Comparison of ENCODE assay signal across 25 cellular contexts in the genomic region with DNA sequence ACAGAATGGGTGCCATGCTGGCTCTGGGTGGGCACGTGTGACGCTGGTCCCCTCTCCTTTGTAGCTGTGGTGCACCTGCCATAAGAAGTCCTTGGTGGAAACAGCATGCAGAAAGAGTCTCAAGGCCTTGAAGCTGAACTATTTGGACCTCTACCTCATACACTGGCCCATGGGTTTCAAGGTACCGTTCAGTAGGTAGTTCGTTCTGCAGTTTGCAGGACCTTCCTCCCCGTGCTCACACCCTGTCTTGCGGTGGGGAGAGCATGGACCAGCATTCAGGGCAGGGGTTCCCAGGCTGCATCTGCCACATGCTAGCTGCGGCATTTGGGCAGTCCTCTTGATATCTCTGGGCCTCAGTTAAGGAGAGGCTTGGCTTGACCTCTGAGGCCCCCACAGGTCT. TPM values are rescaled to one million over a fixed set of nuclear protein-coding genes. Genes with fewer than 3 reads are reported as not detected.
A peak's percentile ranks its signal among the peaks of the same experiment; 100 is the strongest.
DNase-seq lines count a peak whose midpoint lies in the region; ATAC-seq and TF ChIP-seq lines count a peak whose summit lies in the region.
"Had no signal": no experiment of that assay in that cellular context is flagged by ENCODE, and none has a peak within 500 bp of the region (broad histone marks: within the 10 kb centered on the region; RNA-seq: fewer than 3 reads in every experiment).

No MANE protein-coding gene starts in this region.

- H3K9me3 ChIP-seq in esophagus muscularis mucosa (no peaks in the 10 kb centered on the region), neuronal stem cell (replicated peaks in 1 of 2; ENCODE audit: control insufficient read depth in 2 of 2, insufficient read depth in 1 of 2, low read depth in 1 of 2, low read length in 2 of 2) (no peaks in the 10 kb centered on the region)
- H3K9me3 ChIP-seq: A549; BE2C; BLaER1 treated with 17β-estradiol and CSF1 and Interleukin-3, amounts not matched to agents 10 nM and 100 nM; HAP-1 had no signal

- H3K4me2 ChIP-seq in neuronal stem cell (ENCODE audit: insufficient read depth, low read length, poor library complexity, severe bottlenecking): no peak overlapping the region
- H3K4me2 ChIP-seq: A549; BLaER1 treated with 17β-estradiol and CSF1 and Interleukin-3, amounts not matched to agents 10 nM and 100 nM; GM23338 had no signal

- H3K79me1 ChIP-seq in neuronal stem cell (ENCODE audit: low read depth, low read length): no peaks in the 10 kb centered on the region

- no peak overlapping the region for H3K23ac ChIP-seq in neuronal stem cell (ENCODE audit: low read depth, low read length, poor library complexity)

- peaks cover 25% of the 10 kb centered on the region for H3K4me1 Mint-ChIP-seq in activated CD8-positive, alpha-beta T cell treated with anti-CD3 and anti-CD28 coated beads, Interleukin-2, amount 10 ng/mL, durations not matched to agents 7 days and 5 days (ENCODE audit: low read depth)
- H3K4me1 Mint-ChIP-seq in activated CD8-positive, alpha-beta T cell treated with anti-CD3 and anti-CD28 coated beads for 36 hours (ENCODE audit: low read depth): peaks cover 17% of the 10 kb centered on the region
- H3K4me1 Mint-ChIP-seq in activated T-helper 1 cell treated with anti-CD3 and anti-CD28 coated beads, Interleukin-12 subunit alpha, Interleukin-12 subunit beta, Interleukin-2, Interleukin-4 antibody, amounts not matched to agents 30 ng/mL and 10 ng/mL and 1 ng/mL, durations not matched to agents 14 hours and 24 hours and 36 hours (ENCODE audit: low read depth): peaks cover 45% of the 10 kb centered on the region
- H3K4me1 Mint-ChIP-seq: CD14-positive monocyte, GM23338 had no signal

- no peak for TF ChIP-seq EP300 in esophagus muscularis mucosa (IDR thresholded peaks at IDR 0.05)

- no peak overlapping the region for H2BK15ac ChIP-seq in neuronal stem cell (ENCODE audit: low read length)

- POLR2A ChIA-PET in activated CD8-positive, alpha-beta T cell treated with anti-CD3 and anti-CD28 coated beads, Interleukin-2, amount 10 ng/mL, durations not matched to agents 7 days and 5 days (lab: Charles Lee): no interaction called here
- POLR2A ChIA-PET in activated CD8-positive, alpha-beta T cell treated with anti-CD3 and anti-CD28 coated beads for 36 hours (lab: Charles Lee): interaction anchor here (0.6 kb wide), 1 partner anchor 664 kb away, joined by 3 read pairs; no protein-coding TSS in a partner anchor

- CTCF ChIA-PET in activated CD8-positive, alpha-beta T cell treated with anti-CD3 and anti-CD28 coated beads, Interleukin-2, amount 10 ng/mL, durations not matched to agents 7 days and 5 days (lab: Charles Lee): interaction anchor here (1.0 to 1.1 kb wide), 2 partner anchors 18 to 149 kb away, joined by 3 to 7 read pairs; no protein-coding TSS in a partner anchor
- CTCF ChIA-PET in activated CD8-positive, alpha-beta T cell treated with anti-CD3 and anti-CD28 coated beads for 36 hours (lab: Charles Lee): interaction anchor here (11.1 to 11.2 kb wide), 2 partner anchors 17 to 19 kb away, joined by 74 to 90 read pairs; no protein-coding TSS in a partner anchor

- DNase-seq in activated CD8-positive, alpha-beta T cell treated with anti-CD3 and anti-CD28 coated beads, Interleukin-2, amount 10 ng/mL, durations not matched to agents 7 days and 5 days: peak; percentile 1
- no peak for DNase-seq in activated CD8-positive, alpha-beta T cell treated with anti-CD3 and anti-CD28 coated beads for 36 hours
- DNase-seq in activated T-helper 1 cell treated with anti-CD3 and anti-CD28 coated beads, Interleukin-12 subunit alpha, Interleukin-12 subunit beta, Interleukin-2, Interleukin-4 antibody, amounts not matched to agents 30 ng/mL and 10 ng/mL and 1 ng/mL, durations not matched to agents 14 hours and 24 hours and 36 hours (ENCODE audit: low spot score): no peak
- peak; percentile 72 for DNase-seq in esophagus muscularis mucosa (ENCODE audit: extremely low spot score)
- DNase-seq in neuronal stem cell (ENCODE audit: low spot score): no peak
- DNase-seq in GM13976 (ENCODE audit: low spot score): no peak
- DNase-seq in GM03348 (ENCODE audit: low spot score): no peak
- DNase-seq: 8988T; ACHN; AML-193; BE2C; Calu3; CD4-positive, alpha-beta memory T cell; COR-L47; DMS53; DMS79 treated with DMSO at 0.1 percent for 48 hours; GF-D8; HFFc6 had no signal

- H4K8ac ChIP-seq in neuronal stem cell (ENCODE audit: low read depth, low read length): no peak overlapping the region

- no peaks in the 10 kb centered on the region for H3K4me1 ChIP-seq in esophagus muscularis mucosa
- H3K4me1 ChIP-seq in neuronal stem cell (ENCODE audit: control insufficient read depth in 2 of 2, insufficient read depth in 1 of 2, low read depth in 1 of 2, low read length in 2 of 2): peaks cover 0 to 2% of the 10 kb centered on the region in 2 donors
- H3K4me1 ChIP-seq: BE2C; BLaER1 treated with 17β-estradiol and CSF1 and Interleukin-3, amounts not matched to agents 10 nM and 100 nM; HAP-1 had no signal

- H3K36me3 Mint-ChIP-seq in activated CD8-positive, alpha-beta T cell treated with anti-CD3 and anti-CD28 coated beads, Interleukin-2, amount 10 ng/mL, durations not matched to agents 7 days and 5 days (ENCODE audit: low read depth): peaks cover 6% of the 10 kb centered on the region
- H3K36me3 Mint-ChIP-seq in activated CD8-positive, alpha-beta T cell treated with anti-CD3 and anti-CD28 coated beads for 36 hours (ENCODE audit: low read depth): peaks cover 3% of the 10 kb centered on the region
- peaks cover 14% of the 10 kb centered on the region for H3K36me3 Mint-ChIP-seq in activated T-helper 1 cell treated with anti-CD3 and anti-CD28 coated beads, Interleukin-12 subunit alpha, Interleukin-12 subunit beta, Interleukin-2, Interleukin-4 antibody, amounts not matched to agents 30 ng/mL and 10 ng/mL and 1 ng/mL, durations not matched to agents 14 hours and 24 hours and 36 hours (ENCODE audit: low read depth)

- no peak for TF ChIP-seq POLR2A in esophagus muscularis mucosa (IDR thresholded peaks at IDR 0.05; ENCODE audit: low read depth)

- H3K18ac ChIP-seq in neuronal stem cell (ENCODE audit: low read length): no peak overlapping the region

- no peak overlapping the region for H2AK5ac ChIP-seq in neuronal stem cell (ENCODE audit: low read depth, low read length)

- H3K9ac ChIP-seq in neuronal stem cell (ENCODE audit: low read depth, low read length, poor library complexity): peak overlapping the region; percentile 2
- H3K9ac ChIP-seq: BLaER1 treated with 17β-estradiol and CSF1 and Interleukin-3, amounts not matched to agents 10 nM and 100 nM had no signal

- H3K27ac ChIP-seq in esophagus muscularis mucosa (replicated peaks in 1 of 4): no peak overlapping the region
- no peak overlapping the region for H3K27ac ChIP-seq in neuronal stem cell (replicated peaks; ENCODE audit: low read length)
- H3K27ac ChIP-seq: A549; BLaER1 treated with 17β-estradiol and CSF1 and Interleukin-3, amounts not matched to agents 10 nM and 100 nM had no signal

- H2BK120ac ChIP-seq in neuronal stem cell (ENCODE audit: low read depth, low read length): no peak overlapping the region

- H3K9me3 Mint-ChIP-seq in activated CD8-positive, alpha-beta T cell treated with anti-CD3 and anti-CD28 coated beads, Interleukin-2, amount 10 ng/mL, durations not matched to agents 7 days and 5 days (ENCODE audit: insufficient read depth): no peaks in the 10 kb centered on the region
- H3K9me3 Mint-ChIP-seq in activated CD8-positive, alpha-beta T cell treated with anti-CD3 and anti-CD28 coated beads for 36 hours: no peaks in the 10 kb centered on the region
- no peaks in the 10 kb centered on the region for H3K9me3 Mint-ChIP-seq in activated T-helper 1 cell treated with anti-CD3 and anti-CD28 coated beads, Interleukin-12 subunit alpha, Interleukin-12 subunit beta, Interleukin-2, Interleukin-4 antibody, amounts not matched to agents 30 ng/mL and 10 ng/mL and 1 ng/mL, durations not matched to agents 14 hours and 24 hours and 36 hours
- H3K9me3 Mint-ChIP-seq: CD14-positive monocyte, GM23338, HFFc6 had no signal

- intact Hi-C loops in activated CD8-positive, alpha-beta T cell treated with anti-CD3 and anti-CD28 coated beads for 36 hours (cut with micrococcal nuclease): no loop called here
- intact Hi-C loops in activated T-helper 1 cell treated with anti-CD3 and anti-CD28 coated beads, Interleukin-12 subunit alpha, Interleukin-12 subunit beta, Interleukin-2, Interleukin-4 antibody, amounts not matched to agents 30 ng/mL and 10 ng/mL and 1 ng/mL, durations not matched to agents 14 hours and 24 hours and 36 hours (cut with micrococcal nuclease): no loop called here
- intact Hi-C loops in esophagus muscularis mucosa (cut with DNase I): no loop called here

- H2BK5ac ChIP-seq in neuronal stem cell (ENCODE audit: low read length): no peak overlapping the region

- H3K4me3 ChIP-seq in esophagus muscularis mucosa (no peak overlapping the region), neuronal stem cell (ENCODE audit: low read length in 2 of 2) (peak overlapping the region in 1 of 2 donors; percentile 14)
- H3K4me3 ChIP-seq: A549; BLaER1 treated with 17β-estradiol and CSF1 and Interleukin-3, amounts not matched to agents 10 nM and 100 nM; GM23338; HAP-1 had no signal

- H3K27me3 ChIP-seq in esophagus muscularis mucosa (no peaks in the 10 kb centered on the region), neuronal stem cell (ENCODE audit: control insufficient read depth in 3 of 3, insufficient read depth in 3 of 3, low read depth in 1 of 3, low read length in 3 of 3) (peaks cover 0 to 8% (median 0%) of the 10 kb centered on the region in 3 experiments)
- H3K27me3 ChIP-seq: BE2C had no signal

- peaks cover 9% of the 10 kb centered on the region for H3K27me3 Mint-ChIP-seq in activated CD8-positive, alpha-beta T cell treated with anti-CD3 and anti-CD28 coated beads, Interleukin-2, amount 10 ng/mL, durations not matched to agents 7 days and 5 days (ENCODE audit: low read depth)
- peaks cover 7% of the 10 kb centered on the region for H3K27me3 Mint-ChIP-seq in activated CD8-positive, alpha-beta T cell treated with anti-CD3 and anti-CD28 coated beads for 36 hours
- peaks cover 16% of the 10 kb centered on the region for H3K27me3 Mint-ChIP-seq in activated T-helper 1 cell treated with anti-CD3 and anti-CD28 coated beads, Interleukin-12 subunit alpha, Interleukin-12 subunit beta, Interleukin-2, Interleukin-4 antibody, amounts not matched to agents 30 ng/mL and 10 ng/mL and 1 ng/mL, durations not matched to agents 14 hours and 24 hours and 36 hours (ENCODE audit: insufficient read depth)

- no peak overlapping the region for H2BK12ac ChIP-seq in neuronal stem cell (ENCODE audit: low read length)

- TF ChIP-seq CTCF in activated CD8-positive, alpha-beta T cell treated with anti-CD3 and anti-CD28 coated beads for 36 hours (IDR thresholded peaks at IDR 0.05): no peak
- TF ChIP-seq CTCF in esophagus muscularis mucosa (IDR thresholded peaks at IDR 0.05) (no peak), GM13976 (IDR thresholded peaks at IDR 0.05; ENCODE audit: borderline replicate concordance, control extremely low read depth, extremely low read depth, insufficient read depth, missing control alignments) (no peak)

- peak overlapping the region; percentile 58 for H3K14ac ChIP-seq in neuronal stem cell (ENCODE audit: low read length)

- in situ Hi-C loops in GM13976 (cut with MboI; ENCODE audit: low sequenced_read_pairs, unreplicated experiment): loop anchor here (25.0 kb wide), 2 partner anchors 554 to 779 kb away; no protein-coding TSS in a partner anchor

- H3K4ac ChIP-seq in neuronal stem cell (ENCODE audit: low read length): no peak overlapping the region

- H2AFZ ChIP-seq in neuronal stem cell (ENCODE audit: low read length): no peak overlapping the region
- H2AFZ ChIP-seq: GM23338 had no signal

- no peak overlapping the region for H3K4me3 Mint-ChIP-seq in activated CD8-positive, alpha-beta T cell treated with anti-CD3 and anti-CD28 coated beads, Interleukin-2, amount 10 ng/mL, durations not matched to agents 7 days and 5 days
- no peak overlapping the region for H3K4me3 Mint-ChIP-seq in activated CD8-positive, alpha-beta T cell treated with anti-CD3 and anti-CD28 coated beads for 36 hours
- H3K4me3 Mint-ChIP-seq in activated T-helper 1 cell treated with anti-CD3 and anti-CD28 coated beads, Interleukin-12 subunit alpha, Interleukin-12 subunit beta, Interleukin-2, Interleukin-4 antibody, amounts not matched to agents 30 ng/mL and 10 ng/mL and 1 ng/mL, durations not matched to agents 14 hours and 24 hours and 36 hours: no peak overlapping the region
- H3K4me3 Mint-ChIP-seq: CD14-positive monocyte; CD4-positive, alpha-beta memory T cell; GM23338; HFFc6 had no signal

- WGBS in esophagus muscularis mucosa: 100% methylated on average over 7 of the region's 7 CpGs
- no CpG with 5 or more reads among the region's 7 CpGs for WGBS in neuronal stem cell (ENCODE audit: extremely low coverage in 2 of 2, insufficient read length in 2 of 2, insufficient replicate concordance in 1 of 2), 2 donors

- no peak overlapping the region for H4K91ac ChIP-seq in neuronal stem cell (ENCODE audit: low read depth, low read length, poor library complexity)

- peak overlapping the region; percentile 21 for H3K27ac Mint-ChIP-seq in activated CD8-positive, alpha-beta T cell treated with anti-CD3 and anti-CD28 coated beads, Interleukin-2, amount 10 ng/mL, durations not matched to agents 7 days and 5 days
- no peak overlapping the region for H3K27ac Mint-ChIP-seq in activated CD8-positive, alpha-beta T cell treated with anti-CD3 and anti-CD28 coated beads for 36 hours
- H3K27ac Mint-ChIP-seq in activated T-helper 1 cell treated with anti-CD3 and anti-CD28 coated beads, Interleukin-12 subunit alpha, Interleukin-12 subunit beta, Interleukin-2, Interleukin-4 antibody, amounts not matched to agents 30 ng/mL and 10 ng/mL and 1 ng/mL, durations not matched to agents 14 hours and 24 hours and 36 hours: peak overlapping the region; percentile 5
- H3K27ac Mint-ChIP-seq: GM23338, HFFc6 had no signal

- H3K36me3 ChIP-seq in esophagus muscularis mucosa: peaks cover 8 to 69% (median 49%) of the 10 kb centered on the region in 4 donors
- peaks cover 0 to 3% of the 10 kb centered on the region in 2 donors for H3K36me3 ChIP-seq in neuronal stem cell (replicated peaks in 1 of 2; ENCODE audit: control insufficient read depth in 2 of 2, insufficient read depth in 2 of 2, low read length in 2 of 2)
- H3K36me3 ChIP-seq: BE2C; BLaER1 treated with 17β-estradiol and CSF1 and Interleukin-3, amounts not matched to agents 10 nM and 100 nM; HAP-1 had no signal

- no peak for ATAC-seq in activated CD8-positive, alpha-beta T cell treated with anti-CD3 and anti-CD28 coated beads, Interleukin-2, amount 10 ng/mL, durations not matched to agents 7 days and 5 days
- no peak for ATAC-seq in activated CD8-positive, alpha-beta T cell treated with anti-CD3 and anti-CD28 coated beads for 36 hours
- ATAC-seq: A549, GM23338 had no signal

RNA-seq across cellular contexts. Expression of a gene that starts 7.3 kb away (rescaled TPM):
- total RNA-seq in activated CD8-positive, alpha-beta T cell treated with anti-CD3 and anti-CD28 coated beads, Interleukin-2, amount 10 ng/mL, durations not matched to agents 7 days and 5 days: 1 to 10 TPM; 6.5 to 8.9 TPM
- total RNA-seq in activated CD8-positive, alpha-beta T cell treated with anti-CD3 and anti-CD28 coated beads for 36 hours: 1 to 10 TPM; 6.1 to 6.5 TPM
- total RNA-seq in activated T-helper 1 cell treated with anti-CD3 and anti-CD28 coated beads, Interleukin-12 subunit alpha, Interleukin-12 subunit beta, Interleukin-2, Interleukin-4 antibody, amounts not matched to agents 30 ng/mL and 10 ng/mL and 1 ng/mL, durations not matched to agents 14 hours and 24 hours and 36 hours: 6.2 and 6.6 TPM in 2 replicates
- 10 to 100 TPM; 16.5 to 21.0 (median 18.0) TPM for total RNA-seq in esophagus muscularis mucosa
- polyA plus RNA-seq in neuronal stem cell (2013, experiment 1 of 2): 1.2 TPM
- 1.1 TPM for polyA plus RNA-seq in neuronal stem cell (2013, experiment 2 of 2)
- total RNA-seq: Daoy, H4 had no signal

Comparison
In these comparisons a context has a peak if more than half of its experiments do, and no peak if none do; other contexts are left out.
1. DNase-seq: peak in activated CD8-positive, alpha-beta T cell treated with anti-CD3 and anti-CD28 coated beads, Interleukin-2, amount 10 ng/mL, durations not matched to agents 7 days and 5 days (single experiment) and esophagus muscularis mucosa (single experiment); none in activated CD8-positive, alpha-beta T cell treated with anti-CD3 and anti-CD28 coated beads for 36 hours (single experiment), activated T-helper 1 cell treated with anti-CD3 and anti-CD28 coated beads, Interleukin-12 subunit alpha, Interleukin-12 subunit beta, Interleukin-2, Interleukin-4 antibody, amounts not matched to agents 30 ng/mL and 10 ng/mL and 1 ng/mL, durations not matched to agents 14 hours and 24 hours and 36 hours (single experiment), neuronal stem cell (single experiment), GM13976 (single experiment) and GM03348 (single experiment).